In the genomic region with DNA sequence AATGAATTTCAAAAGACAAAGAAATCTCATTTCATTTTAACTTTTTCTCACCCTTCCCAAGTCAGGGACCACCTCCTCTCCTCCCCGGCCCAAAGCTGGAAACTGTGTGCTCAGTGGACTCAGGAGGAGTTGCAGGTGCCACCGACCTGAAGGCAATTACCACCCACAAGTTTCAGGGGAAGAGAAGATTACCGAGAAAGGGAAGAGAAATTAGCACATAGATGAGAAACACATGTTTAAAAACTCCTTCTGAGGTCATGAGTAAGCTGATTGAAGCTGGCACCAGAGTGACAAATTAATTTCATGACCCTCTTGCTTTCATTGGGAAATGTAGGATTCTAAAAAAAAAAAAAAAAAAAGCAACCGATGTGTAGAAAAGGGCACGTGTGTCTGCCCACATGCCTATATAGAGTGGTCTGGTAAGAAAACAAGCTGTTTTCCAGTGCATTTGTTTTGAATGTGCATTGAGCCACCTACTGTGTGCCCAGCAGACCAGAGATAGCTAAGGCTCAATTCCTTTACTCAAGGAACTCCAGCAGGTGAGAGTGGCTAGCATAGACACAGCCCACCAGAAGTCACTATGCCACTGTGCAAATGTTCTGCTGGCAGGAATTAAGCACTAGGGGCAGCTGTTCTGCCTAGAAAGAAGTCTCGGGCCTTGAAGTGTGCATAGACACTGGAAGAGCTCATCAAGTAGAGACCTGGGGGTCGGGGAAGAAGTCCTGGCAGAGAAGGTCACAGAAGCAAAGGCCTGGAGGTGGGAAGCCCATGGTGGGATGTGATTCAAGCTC, we compare ENCODE assay signal across 1 cellular context.
TF ChIP-seq lines count a peak whose summit lies in the region.

No MANE protein-coding gene starts in this region.

TF ChIP-seq in K562, 482 proteins besides CTCF, POLR2A, EP300 and RAD21:
- TF ChIP-seq SAP30 (IDR thresholded peaks at IDR 0.05; ENCODE audit: borderline replicate concordance, insufficient read depth, low read depth, low read length, poor library complexity, severe bottlenecking) = no peak
- TF ChIP-seq, protein P1, sequence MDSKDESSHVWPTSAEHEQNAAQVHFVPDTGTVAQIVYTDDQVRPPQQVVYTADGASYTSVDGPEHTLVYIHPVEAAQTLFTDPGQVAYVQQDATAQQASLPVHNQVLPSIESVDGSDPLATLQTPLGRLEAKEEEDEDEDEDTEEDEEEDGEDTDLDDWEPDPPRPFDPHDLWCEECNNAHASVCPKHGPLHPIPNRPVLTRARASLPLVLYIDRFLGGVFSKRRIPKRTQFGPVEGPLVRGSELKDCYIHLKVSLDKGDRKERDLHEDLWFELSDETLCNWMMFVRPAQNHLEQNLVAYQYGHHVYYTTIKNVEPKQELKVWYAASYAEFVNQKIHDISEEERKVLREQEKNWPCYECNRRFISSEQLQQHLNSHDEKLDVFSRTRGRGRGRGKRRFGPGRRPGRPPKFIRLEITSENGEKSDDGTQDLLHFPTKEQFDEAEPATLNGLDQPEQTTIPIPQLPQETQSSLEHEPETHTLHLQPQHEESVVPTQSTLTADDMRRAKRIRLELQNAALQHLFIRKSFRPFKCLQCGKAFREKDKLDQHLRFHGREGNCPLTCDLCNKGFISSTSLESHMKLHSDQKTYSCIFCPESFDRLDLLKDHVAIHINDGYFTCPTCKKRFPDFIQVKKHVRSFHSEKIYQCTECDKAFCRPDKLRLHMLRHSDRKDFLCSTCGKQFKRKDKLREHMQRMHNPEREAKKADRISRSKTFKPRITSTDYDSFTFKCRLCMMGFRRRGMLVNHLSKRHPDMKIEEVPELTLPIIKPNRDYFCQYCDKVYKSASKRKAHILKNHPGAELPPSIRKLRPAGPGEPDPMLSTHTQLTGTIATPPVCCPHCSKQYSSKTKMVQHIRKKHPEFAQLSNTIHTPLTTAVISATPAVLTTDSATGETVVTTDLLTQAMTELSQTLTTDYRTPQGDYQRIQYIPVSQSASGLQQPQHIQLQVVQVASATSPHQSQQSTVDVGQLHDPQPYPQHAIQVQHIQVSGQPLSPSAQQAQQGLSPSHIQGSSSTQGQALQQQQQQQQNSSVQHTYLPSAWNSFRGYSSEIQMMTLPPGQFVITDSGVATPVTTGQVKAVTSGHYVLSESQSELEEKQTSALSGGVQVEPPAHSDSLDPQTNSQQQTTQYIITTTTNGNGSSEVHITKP (IDR thresholded peaks at IDR 0.05; ENCODE audit: partially characterized antibody) = peak; percentile 46
- TF ChIP-seq, protein P2, sequence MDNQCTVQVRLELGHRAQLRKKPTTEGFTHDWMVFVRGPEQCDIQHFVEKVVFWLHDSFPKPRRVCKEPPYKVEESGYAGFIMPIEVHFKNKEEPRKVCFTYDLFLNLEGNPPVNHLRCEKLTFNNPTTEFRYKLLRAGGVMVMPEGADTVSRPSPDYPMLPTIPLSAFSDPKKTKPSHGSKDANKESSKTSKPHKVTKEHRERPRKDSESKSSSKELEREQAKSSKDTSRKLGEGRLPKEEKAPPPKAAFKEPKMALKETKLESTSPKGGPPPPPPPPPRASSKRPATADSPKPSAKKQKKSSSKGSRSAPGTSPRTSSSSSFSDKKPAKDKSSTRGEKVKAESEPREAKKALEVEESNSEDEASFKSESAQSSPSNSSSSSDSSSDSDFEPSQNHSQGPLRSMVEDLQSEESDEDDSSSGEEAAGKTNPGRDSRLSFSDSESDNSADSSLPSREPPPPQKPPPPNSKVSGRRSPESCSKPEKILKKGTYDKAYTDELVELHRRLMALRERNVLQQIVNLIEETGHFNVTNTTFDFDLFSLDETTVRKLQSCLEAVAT (IDR thresholded peaks at IDR 0.05) = no peak
- TF ChIP-seq, protein P3, sequence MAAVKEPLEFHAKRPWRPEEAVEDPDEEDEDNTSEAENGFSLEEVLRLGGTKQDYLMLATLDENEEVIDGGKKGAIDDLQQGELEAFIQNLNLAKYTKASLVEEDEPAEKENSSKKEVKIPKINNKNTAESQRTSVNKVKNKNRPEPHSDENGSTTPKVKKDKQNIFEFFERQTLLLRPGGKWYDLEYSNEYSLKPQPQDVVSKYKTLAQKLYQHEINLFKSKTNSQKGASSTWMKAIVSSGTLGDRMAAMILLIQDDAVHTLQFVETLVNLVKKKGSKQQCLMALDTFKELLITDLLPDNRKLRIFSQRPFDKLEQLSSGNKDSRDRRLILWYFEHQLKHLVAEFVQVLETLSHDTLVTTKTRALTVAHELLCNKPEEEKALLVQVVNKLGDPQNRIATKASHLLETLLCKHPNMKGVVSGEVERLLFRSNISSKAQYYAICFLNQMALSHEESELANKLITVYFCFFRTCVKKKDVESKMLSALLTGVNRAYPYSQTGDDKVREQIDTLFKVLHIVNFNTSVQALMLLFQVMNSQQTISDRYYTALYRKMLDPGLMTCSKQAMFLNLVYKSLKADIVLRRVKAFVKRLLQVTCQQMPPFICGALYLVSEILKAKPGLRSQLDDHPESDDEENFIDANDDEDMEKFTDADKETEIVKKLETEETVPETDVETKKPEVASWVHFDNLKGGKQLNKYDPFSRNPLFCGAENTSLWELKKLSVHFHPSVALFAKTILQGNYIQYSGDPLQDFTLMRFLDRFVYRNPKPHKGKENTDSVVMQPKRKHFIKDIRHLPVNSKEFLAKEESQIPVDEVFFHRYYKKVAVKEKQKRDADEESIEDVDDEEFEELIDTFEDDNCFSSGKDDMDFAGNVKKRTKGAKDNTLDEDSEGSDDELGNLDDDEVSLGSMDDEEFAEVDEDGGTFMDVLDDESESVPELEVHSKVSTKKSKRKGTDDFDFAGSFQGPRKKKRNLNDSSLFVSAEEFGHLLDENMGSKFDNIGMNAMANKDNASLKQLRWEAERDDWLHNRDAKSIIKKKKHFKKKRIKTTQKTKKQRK (IDR thresholded peaks at IDR 0.05; ENCODE audit: borderline replicate concordance, low read depth, low read length) = no peak
